Comparison of ENCODE assay signal across 24 cellular contexts in the genomic region with DNA sequence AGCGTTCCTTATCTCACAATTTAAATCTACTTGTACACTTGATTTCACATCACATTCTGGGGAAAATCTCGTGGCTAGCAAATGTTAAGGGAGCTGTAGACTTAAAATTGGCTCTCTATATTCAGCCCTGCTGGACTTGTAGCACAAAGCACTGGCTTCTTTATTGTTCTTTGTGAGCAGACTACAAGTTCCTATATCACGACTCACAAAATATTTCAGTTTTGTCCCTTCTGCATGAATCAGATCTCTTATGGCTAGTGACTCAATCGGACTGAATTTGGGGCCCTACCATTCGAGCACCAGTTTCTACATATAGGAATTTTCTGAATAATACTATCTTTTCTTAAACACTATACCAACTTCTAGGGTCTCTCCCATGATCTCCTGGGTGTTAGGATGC.
A peak's percentile ranks its signal among the peaks of the same experiment; 100 is the strongest.
DNase-seq lines count a peak whose midpoint lies in the region; ATAC-seq and TF ChIP-seq lines count a peak whose summit lies in the region.
"Had no signal": no experiment of that assay in that cellular context is flagged by ENCODE, and none has a peak within 500 bp of the region (broad histone marks: within the 10 kb centered on the region; RNA-seq: fewer than 3 reads in every experiment).

No MANE protein-coding gene starts in this region.

- H3K4me3 ChIP-seq in astrocyte of the spinal cord (ENCODE audit: low read depth, low read length): no peak overlapping the region
- H3K4me3 ChIP-seq: ascending aorta, colonic mucosa, GM12878, lung, SK-N-MC, thyroid gland had no signal

- ATAC-seq in GM21423 (IDR thresholded peaks at IDR 0.05; ENCODE audit: unreplicated experiment) (no peak), natural killer cell (no peak)
- ATAC-seq: GM12878 had no signal

- H3K9me3 Mint-ChIP-seq in natural killer cell: peaks cover 7 to 21% of the 10 kb centered on the region in 2 donors
- H3K9me3 Mint-ChIP-seq: nephron had no signal

- H3K4me3 Mint-ChIP-seq in natural killer cell: no peak overlapping the region
- H3K4me3 Mint-ChIP-seq: CD4-positive, alpha-beta memory T cell; nephron had no signal

- peaks cover 5% of the 10 kb centered on the region for H3K36me3 Mint-ChIP-seq in natural killer cell
- H3K36me3 Mint-ChIP-seq: CD4-positive, alpha-beta memory T cell had no signal

- no peaks in the 10 kb centered on the region for H3K27me3 Mint-ChIP-seq in natural killer cell (ENCODE audit: low read depth in 2 of 2)
- H3K27me3 Mint-ChIP-seq: CD4-positive, alpha-beta memory T cell had no signal

- in situ Hi-C loops in ACHN (cut with HindIII; ENCODE audit: low pct_ligation_motif_present, low pct_unique_long_range_greater_than_20kb, low sequenced_read_pairs): no loop called here
- in situ Hi-C loops in astrocyte of the spinal cord (cut with HindIII; ENCODE audit: low sequenced_read_pairs): no loop called here

- H3K27ac Mint-ChIP-seq in natural killer cell: no peak overlapping the region
- H3K27ac Mint-ChIP-seq: CD4-positive, alpha-beta memory T cell; nephron had no signal

- DNase-seq in ACHN (peak; percentile 76), HT1080 (ENCODE audit: low read depth) (peak; percentile 65), astrocyte of the spinal cord (ENCODE audit: low read depth, low spot score) (peak; percentile 47), kidney tubule cell (ENCODE audit: low spot score) (peak; percentile 88), GM10248 (ENCODE audit: extremely low spot score) (no peak), natural killer cell (no peak), mesenteric fat pad (ENCODE audit: low spot score) (no peak)
- DNase-seq: activated CD4-positive, alpha-beta T cell treated with anti-CD3 and anti-CD28 coated beads for 4 hours; activated CD8-positive, alpha-beta memory T cell treated with anti-CD3 and anti-CD28 coated beads, Interleukin-2, amount 50 U/mL, for 48 hours; activated gamma-delta T cell treated with Interleukin-2 at 50 U/mL for 16 hours; CD4-positive, alpha-beta memory T cell; colonic mucosa; glutamatergic neuron; MV-4-11; NCI-H2029 treated with DMSO at 0.1 percent for 48 hours; NCI-H526 treated with DMSO at 0.1 percent for 48 hours; stimulated activated CD4-positive, alpha-beta T cell treated with anti-CD3 and anti-CD28 coated beads, Interleukin-12 subunit alpha, Interleukin-12 subunit beta, amount 100 ng/mL, for 4 hours; thyroid gland had no signal

- no peaks in the 10 kb centered on the region for H3K4me1 Mint-ChIP-seq in natural killer cell
- H3K4me1 Mint-ChIP-seq: CD4-positive, alpha-beta memory T cell; nephron had no signal

- POLR2A ChIA-PET in GM10248 (lab: Yijun Ruan, JAX): no interaction called here

- intact Hi-C loops in natural killer cell (cut with micrococcal nuclease): no loop called here

- CTCF ChIA-PET in GM10248 (lab: Yijun Ruan, JAX): interaction anchor here (0.9 kb wide), 1 partner anchor 19 kb away, joined by 4 read pairs; no protein-coding TSS in a partner anchor

- TF ChIP-seq CTCF in astrocyte of the spinal cord (IDR thresholded peaks at IDR 0.05; ENCODE audit: low read depth, low read length) (no peak), GM10248 (IDR thresholded peaks at IDR 0.05; ENCODE audit: control extremely low read depth, extremely low read depth, low read depth, missing control alignments) (no peak), natural killer cell (IDR thresholded peaks at IDR 0.05) (no peak)

Comparison
In these comparisons a context has a peak if more than half of its experiments do, and no peak if none do; other contexts are left out.
1. DNase-seq: peak in ACHN (single experiment), HT1080 (single experiment), astrocyte of the spinal cord (single experiment) and kidney tubule cell (single experiment); none in GM10248 (single experiment), natural killer cell (single experiment) and mesenteric fat pad (single experiment).